Comparison of ENCODE assay signal across 10 cellular contexts in the genomic region with DNA sequence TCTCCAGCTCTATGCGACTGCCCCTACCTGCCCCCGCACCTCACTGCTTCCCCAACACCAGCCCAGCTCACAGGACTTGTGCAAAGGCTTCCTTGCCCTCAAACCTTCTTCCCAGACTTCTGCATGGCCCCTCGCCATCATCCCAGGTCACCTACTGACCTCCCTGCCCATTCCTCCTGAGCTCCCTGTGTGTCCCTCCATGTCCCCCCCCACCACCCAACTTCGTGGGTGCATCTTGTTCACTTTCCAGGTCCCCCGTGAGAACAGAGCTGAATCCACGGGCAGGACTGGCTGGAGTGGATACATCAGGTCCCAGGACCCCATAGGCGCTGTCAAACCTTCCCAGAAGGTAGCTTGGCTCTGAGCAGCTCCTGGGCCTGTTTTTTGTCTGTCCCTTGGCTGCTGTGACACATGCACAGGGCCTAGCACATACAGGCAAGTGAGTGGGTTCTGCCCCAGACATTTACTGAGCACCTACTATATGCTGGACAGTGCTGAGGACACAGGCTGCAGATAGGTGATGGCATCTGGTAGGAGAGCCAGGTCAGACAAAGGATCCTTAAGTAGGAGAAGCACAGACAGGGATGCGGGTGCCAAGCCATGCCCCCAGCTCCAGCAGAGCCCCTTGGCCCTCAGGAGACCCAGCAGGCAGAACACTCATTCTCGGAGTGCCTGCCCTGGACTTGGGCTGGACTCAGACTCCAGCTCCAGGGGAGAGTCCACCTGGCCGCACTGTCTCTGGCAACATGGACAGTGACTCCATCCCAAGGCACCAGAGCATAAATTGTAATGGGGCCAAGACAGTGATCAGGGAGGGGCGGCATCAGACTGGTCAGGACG. TPM values are rescaled to one million over a fixed set of nuclear protein-coding genes. Genes with fewer than 3 reads are reported as not detected.
DNase-seq lines count a peak whose midpoint lies in the region; ATAC-seq and TF ChIP-seq lines count a peak whose summit lies in the region.
"Had no signal": no experiment of that assay in that cellular context is flagged by ENCODE, and none has a peak within 500 bp of the region (broad histone marks: within the 10 kb centered on the region; RNA-seq: fewer than 3 reads in every experiment).

No MANE protein-coding gene starts in this region.

- H3K79me2 ChIP-seq in smooth muscle cell (ENCODE audit: low read depth): no peaks in the 10 kb centered on the region

- no peak overlapping the region for H3K9ac ChIP-seq in smooth muscle cell (ENCODE audit: low read depth)

- peak overlapping the region; percentile 74 for H3K27ac Mint-ChIP-seq in activated T-helper 2 cell treated with anti-CD3 and anti-CD28 coated beads, Interferon-gamma antibody, Interleukin-2, Interleukin-4, amounts not matched to agents 10 μg/mL and 5 μg/mL and 100 μg/mL, durations not matched to agents 14 hours and 24 hours and 36 hours

- H4K20me1 ChIP-seq in smooth muscle cell (ENCODE audit: low read depth): no peaks in the 10 kb centered on the region

- ATAC-seq in HG03342 (IDR thresholded peaks at IDR 0.05; ENCODE audit: unreplicated experiment): no peak

- H3K27me3 ChIP-seq in layer of hippocampus (ENCODE audit: control insufficient read depth, insufficient read depth, low read length) (no peaks in the 10 kb centered on the region), smooth muscle cell (ENCODE audit: low read depth) (no peaks in the 10 kb centered on the region)

- no peaks in the 10 kb centered on the region for H3K4me1 ChIP-seq in smooth muscle cell (ENCODE audit: low read depth)

- in situ Hi-C loops in G401 (cut with HindIII; ENCODE audit: low sequenced_read_pairs) (no loop called here), ACHN (cut with HindIII; ENCODE audit: low pct_ligation_motif_present, low pct_unique_long_range_greater_than_20kb, low sequenced_read_pairs) (no loop called here)

- H3K4me3 ChIP-seq in smooth muscle cell: no peak overlapping the region

- peak; percentile 61 for DNase-seq in G401 (ENCODE audit: low spot score)
- no peak for DNase-seq in activated T-helper 2 cell treated with anti-CD3 and anti-CD28 coated beads, Interferon-gamma antibody, Interleukin-2, Interleukin-4, amounts not matched to agents 10 μg/mL and 5 μg/mL and 100 μg/mL, durations not matched to agents 14 hours and 24 hours and 36 hours (ENCODE audit: low spot score)
- DNase-seq in smooth muscle cell (lab: John Stamatoyannopoulos, UW; ENCODE audit: unreplicated experiment): no peak
- DNase-seq in ACHN: no peak
- DNase-seq in stimulated activated CD4-positive, alpha-beta T cell treated with anti-CD3 and anti-CD28 coated beads, Interleukin-12 subunit alpha, Interleukin-12 subunit beta, amount 100 ng/mL, for 4 hours: no peak
- no peak for DNase-seq in GOT3 (lab: John Stamatoyannopoulos, UW)
- DNase-seq: NCI-H2171; stimulated activated CD4-positive, alpha-beta T cell treated with anti-CD3 and anti-CD28 coated beads, Interleukin-2, amount 100 ng/mL, for 48 hours had no signal

- no peaks in the 10 kb centered on the region for H3K36me3 ChIP-seq in smooth muscle cell (ENCODE audit: low read depth)

- no peaks in the 10 kb centered on the region for H3K9me3 ChIP-seq in smooth muscle cell (replicated peaks; ENCODE audit: low read depth)

- H3K27me3 Mint-ChIP-seq in activated T-helper 2 cell treated with anti-CD3 and anti-CD28 coated beads, Interferon-gamma antibody, Interleukin-2, Interleukin-4, amounts not matched to agents 10 μg/mL and 5 μg/mL and 100 μg/mL, durations not matched to agents 14 hours and 24 hours and 36 hours (ENCODE audit: low read depth): no peaks in the 10 kb centered on the region

- H3K4me3 Mint-ChIP-seq in activated T-helper 2 cell treated with anti-CD3 and anti-CD28 coated beads, Interferon-gamma antibody, Interleukin-2, Interleukin-4, amounts not matched to agents 10 μg/mL and 5 μg/mL and 100 μg/mL, durations not matched to agents 14 hours and 24 hours and 36 hours (ENCODE audit: low read depth): no peak overlapping the region

- intact Hi-C loops in activated T-helper 2 cell treated with anti-CD3 and anti-CD28 coated beads, Interferon-gamma antibody, Interleukin-2, Interleukin-4, amounts not matched to agents 10 μg/mL and 5 μg/mL and 100 μg/mL, durations not matched to agents 14 hours and 24 hours and 36 hours (cut with micrococcal nuclease): no loop called here

- H3K36me3 Mint-ChIP-seq in activated T-helper 2 cell treated with anti-CD3 and anti-CD28 coated beads, Interferon-gamma antibody, Interleukin-2, Interleukin-4, amounts not matched to agents 10 μg/mL and 5 μg/mL and 100 μg/mL, durations not matched to agents 14 hours and 24 hours and 36 hours (ENCODE audit: low read depth): peaks cover 48% of the 10 kb centered on the region

- WGBS in smooth muscle cell (ENCODE audit: low lambda C conversion rate): 95% methylated on average over 12 of the region's 12 CpGs

- H3F3A ChIP-seq in smooth muscle cell (ENCODE audit: low read depth): no peaks in the 10 kb centered on the region

- H3K4me1 Mint-ChIP-seq in activated T-helper 2 cell treated with anti-CD3 and anti-CD28 coated beads, Interferon-gamma antibody, Interleukin-2, Interleukin-4, amounts not matched to agents 10 μg/mL and 5 μg/mL and 100 μg/mL, durations not matched to agents 14 hours and 24 hours and 36 hours (ENCODE audit: low read depth): peaks cover 18% of the 10 kb centered on the region

- no peak overlapping the region for H2AFZ ChIP-seq in smooth muscle cell (ENCODE audit: low read depth)

- peak overlapping the region; percentile 44 for H3K4me2 ChIP-seq in smooth muscle cell

- TF ChIP-seq CTCF in smooth muscle cell (IDR thresholded peaks at IDR 0.05; ENCODE audit: borderline replicate concordance, insufficient read depth, poor library complexity, severe bottlenecking): no peak

- peak overlapping the region; percentile 75 for H3K27ac ChIP-seq in layer of hippocampus (ENCODE audit: low read depth, low read length)
- no peak overlapping the region for H3K27ac ChIP-seq in smooth muscle cell (ENCODE audit: low read depth)

- H3K9me3 Mint-ChIP-seq in activated T-helper 2 cell treated with anti-CD3 and anti-CD28 coated beads, Interferon-gamma antibody, Interleukin-2, Interleukin-4, amounts not matched to agents 10 μg/mL and 5 μg/mL and 100 μg/mL, durations not matched to agents 14 hours and 24 hours and 36 hours: no peaks in the 10 kb centered on the region

RNA-seq across cellular contexts. Expression of a gene that starts 15.0 kb away (rescaled TPM):
- 25.6 and 28.4 TPM in 2 replicates for total RNA-seq in G401 (2014; rRNA removed; shearing (Covaris generic))
- 113 and 114 TPM in 2 replicates for total RNA-seq in activated T-helper 2 cell treated with anti-CD3 and anti-CD28 coated beads, Interferon-gamma antibody, Interleukin-2, Interleukin-4, amounts not matched to agents 10 μg/mL and 5 μg/mL and 100 μg/mL, durations not matched to agents 14 hours and 24 hours and 36 hours
- total RNA-seq in smooth muscle cell: 31.5 and 34.3 TPM in 2 replicates
- polyA plus RNA-seq in smooth muscle cell: 53.7 and 66.8 TPM in 2 replicates

RNA-seq across cellular contexts. Expression of a gene that starts 23.1 kb away (rescaled TPM):
- total RNA-seq in G401 (2014; rRNA removed; shearing (Covaris generic)): 31.4 and 36.7 TPM in 2 replicates
- total RNA-seq in activated T-helper 2 cell treated with anti-CD3 and anti-CD28 coated beads, Interferon-gamma antibody, Interleukin-2, Interleukin-4, amounts not matched to agents 10 μg/mL and 5 μg/mL and 100 μg/mL, durations not matched to agents 14 hours and 24 hours and 36 hours: 52.6 and 57.2 TPM in 2 replicates
- 41.6 and 86.0 TPM in 2 replicates for total RNA-seq in smooth muscle cell
- 88.1 TPM in 2 replicates for polyA plus RNA-seq in smooth muscle cell
